Comparison of ENCODE assay signal across 9 cellular contexts in the genomic region with DNA sequence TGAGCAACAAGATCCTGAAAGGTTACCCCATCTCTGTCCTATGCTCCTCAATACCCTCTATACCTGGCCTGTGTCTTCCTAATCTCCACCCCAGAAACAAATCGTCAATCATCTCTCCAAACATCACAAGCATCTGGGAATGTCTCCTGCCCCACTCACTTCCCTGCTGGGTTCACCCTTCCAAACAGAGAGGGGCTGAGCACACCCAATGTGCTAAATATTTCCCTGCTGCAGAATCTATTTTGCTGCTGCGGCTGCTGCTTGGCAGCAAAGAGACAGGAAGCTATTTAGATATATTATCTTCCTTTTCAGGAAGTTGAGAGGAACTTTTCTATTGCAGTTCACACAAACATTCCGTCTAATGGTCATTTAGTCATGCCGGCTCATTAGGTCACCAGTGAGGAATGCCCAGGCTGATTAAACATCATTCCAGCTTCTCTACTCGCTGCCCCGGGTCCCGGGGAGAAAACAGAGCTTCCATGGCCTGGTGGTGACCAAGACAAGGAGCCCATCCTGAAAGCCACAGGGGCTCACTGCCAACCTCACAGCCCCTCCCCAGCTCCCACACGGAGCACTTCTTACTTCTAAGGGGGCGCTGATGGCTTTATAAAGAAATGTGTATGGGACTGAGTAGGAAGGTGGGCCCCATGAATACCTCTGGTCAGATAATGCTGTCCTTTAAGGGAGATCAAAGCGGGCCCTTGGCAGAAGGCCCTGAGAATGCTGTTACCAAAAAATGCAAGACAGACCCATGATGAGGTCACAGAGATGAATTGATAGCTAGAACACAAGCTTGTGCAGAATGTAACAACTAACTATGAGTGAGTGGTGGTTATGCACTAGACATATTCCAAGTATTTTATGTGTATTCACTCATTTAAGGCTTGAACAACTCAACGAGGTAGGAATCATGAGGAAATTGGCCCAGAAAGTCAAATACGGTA.
A peak's percentile ranks its signal among the peaks of the same experiment; 100 is the strongest.
DNase-seq lines count a peak whose midpoint lies in the region; ATAC-seq, FAIRE-seq and TF ChIP-seq lines count a peak whose summit lies in the region.
"Had no signal": no experiment of that assay in that cellular context is flagged by ENCODE, and none has a peak within 500 bp of the region (broad histone marks: within the 10 kb centered on the region; RNA-seq: fewer than 3 reads in every experiment).

No MANE protein-coding gene starts in this region.

- H3K4me3 ChIP-seq in Panc1 (ENCODE audit: low read depth in 2 of 2, low read length in 2 of 2): peak overlapping the region in 1 of 2 experiments; percentile 8; a peak in 1 of 4 replicates
- no peak overlapping the region for H3K4me3 ChIP-seq in mucosa of rectum (ENCODE audit: low read length in 2 of 2)
- no peak overlapping the region for H3K4me3 ChIP-seq in vagina
- H3K4me3 ChIP-seq in gastroesophageal sphincter: no peak overlapping the region

- WGBS in gastroesophageal sphincter (ENCODE audit: low coverage in 1 of 2), 2 donors: 34 to 37% methylated on average over 7 to 9 of the region's 12 CpGs

- no peaks in the 10 kb centered on the region for H3K27me3 ChIP-seq in Panc1 (ENCODE audit: control insufficient read depth, insufficient read depth, low read length)
- peaks cover 0 to 2% of the 10 kb centered on the region in 2 donors for H3K27me3 ChIP-seq in mucosa of rectum (ENCODE audit: control insufficient read depth in 2 of 2, insufficient read depth in 2 of 2, low read length in 2 of 2)
- H3K27me3 ChIP-seq in vagina: no peaks in the 10 kb centered on the region
- H3K27me3 ChIP-seq in gastroesophageal sphincter: peaks cover 63% of the 10 kb centered on the region

- POLR2A ChIA-PET in Panc1 (lab: Charles Lee): interaction anchor here (0.8 kb wide), 1 partner anchor 10 kb away, joined by 3 read pairs; no protein-coding TSS in a partner anchor

- TF ChIP-seq CTCF in Panc1 (IDR thresholded peaks at IDR 0.05): no peak
- TF ChIP-seq CTCF in vagina (IDR thresholded peaks at IDR 0.05): no peak
- TF ChIP-seq CTCF in gastroesophageal sphincter (IDR thresholded peaks at IDR 0.05): no peak

- intact Hi-C loops in Panc1 (cut with micrococcal nuclease; ENCODE audit: unreplicated experiment): loop anchor here (10.0 kb wide), 1 partner anchor 214 kb away; a partner anchor contains a TSS
- intact Hi-C loops in vagina (cut with DNase I): no loop called here

- CTCF ChIA-PET in Panc1 (lab: Charles Lee): no interaction called here

- TF ChIP-seq EP300 in gastroesophageal sphincter (IDR thresholded peaks at IDR 0.05): no peak

- DNase-seq in COLO829 (ENCODE audit: low spot score) (peak; percentile 42), Panc1 (ENCODE audit: low read depth, low spot score) (peak; percentile 79), vagina (ENCODE audit: extremely low spot score in 2 of 2) (no peak), NCI-H345 treated with DMSO at 0.1 percent for 48 hours (lab: John Stamatoyannopoulos, UW; ENCODE audit: unreplicated experiment) (no peak), GM12891 (ENCODE audit: insufficient read length, low spot score) (no peak)

- no peaks in the 10 kb centered on the region for H3K36me3 ChIP-seq in Panc1 (ENCODE audit: control insufficient read depth, insufficient read depth, low read length)
- H3K36me3 ChIP-seq in mucosa of rectum (ENCODE audit: control insufficient read depth in 2 of 2, insufficient read depth in 2 of 2, low read length in 2 of 2): no peaks in the 10 kb centered on the region
- no peaks in the 10 kb centered on the region for H3K36me3 ChIP-seq in vagina
- no peaks in the 10 kb centered on the region for H3K36me3 ChIP-seq in gastroesophageal sphincter

- BruUV-seq in Panc1 (replicated peaks; lab: Mats Ljungman, UMichigan): no TSS peak

- H3K4me1 ChIP-seq in Panc1 (ENCODE audit: control insufficient read depth, insufficient read depth, low read length): peaks cover 23% of the 10 kb centered on the region
- H3K4me1 ChIP-seq in mucosa of rectum (ENCODE audit: control insufficient read depth in 2 of 2, insufficient read depth in 2 of 2, low read length in 2 of 2): peaks cover 0 to 10% of the 10 kb centered on the region in 2 donors
- peaks cover 23% of the 10 kb centered on the region for H3K4me1 ChIP-seq in vagina
- peaks cover 0 to 13% (median 11%) of the 10 kb centered on the region in 3 donors for H3K4me1 ChIP-seq in gastroesophageal sphincter

- ATAC-seq in Panc1 (peak; percentile 93), esophagus mucosa (peak; percentile 49), gastroesophageal sphincter (no peak)

- in situ Hi-C loops in Panc1 (cut with HindIII; ENCODE audit: low pct_unique_long_range_greater_than_20kb, low sequenced_read_pairs): no loop called here

- H3K9me3 ChIP-seq in Panc1 (ENCODE audit: control insufficient read depth, insufficient read depth, low read depth, low read length) (no peaks in the 10 kb centered on the region), mucosa of rectum (ENCODE audit: control insufficient read depth in 2 of 2, low read length in 2 of 2) (no peaks in the 10 kb centered on the region), vagina (no peaks in the 10 kb centered on the region), gastroesophageal sphincter (no peaks in the 10 kb centered on the region)

- TF ChIP-seq POLR2A in vagina (IDR thresholded peaks at IDR 0.05) (no peak), GM12891 (IDR thresholded peaks at IDR 0.05; ENCODE audit: low read depth, low read length) (no peak), gastroesophageal sphincter (IDR thresholded peaks at IDR 0.05) (no peak)

- no peak for FAIRE-seq in GM12891 (lab: Jason Lieb, UNC)
- FAIRE-seq: G401.6 had no signal

- no peak overlapping the region for H3K9ac ChIP-seq in mucosa of rectum (ENCODE audit: low read depth in 1 of 2, low read length in 2 of 2)

- H3K27ac ChIP-seq in Panc1 (ENCODE audit: low read length) (peak overlapping the region; percentile 75), mucosa of rectum (ENCODE audit: low read depth in 2 of 2, low read length in 2 of 2) (peak overlapping the region; percentile 4 to 32), vagina (no peak overlapping the region), gastroesophageal sphincter (peak overlapping the region in 1 of 4 donors; percentile 36)

TF ChIP-seq in GM12891, 5 proteins besides CTCF, POLR2A, EP300 and RAD21:
- TF ChIP-seq PAX5 (IDR thresholded peaks at IDR 0.05; ENCODE audit: insufficient read depth, low read length, severe bottlenecking) (no peak), POLR2AphosphoS5 (IDR thresholded peaks at IDR 0.05; ENCODE audit: low read depth, low read length) (no peak), TAF1 (IDR thresholded peaks at IDR 0.05; ENCODE audit: low read depth, low read length) (no peak), POU2F2 (IDR thresholded peaks at IDR 0.05; ENCODE audit: low read depth, low read length) (no peak), SPI1 (IDR thresholded peaks at IDR 0.05; ENCODE audit: low read depth, low read length) (no peak)

Comparison
In these comparisons a context has a peak if more than half of its experiments do, and no peak if none do; other contexts are left out.
1. DNase-seq: peak in COLO829 (single experiment) and Panc1 (single experiment); none in vagina (0 of 2), NCI-H345 treated with DMSO at 0.1 percent for 48 hours (single experiment) and GM12891 (single experiment).